Comparison of ENCODE assay signal across 16 cellular contexts in the genomic region with DNA sequence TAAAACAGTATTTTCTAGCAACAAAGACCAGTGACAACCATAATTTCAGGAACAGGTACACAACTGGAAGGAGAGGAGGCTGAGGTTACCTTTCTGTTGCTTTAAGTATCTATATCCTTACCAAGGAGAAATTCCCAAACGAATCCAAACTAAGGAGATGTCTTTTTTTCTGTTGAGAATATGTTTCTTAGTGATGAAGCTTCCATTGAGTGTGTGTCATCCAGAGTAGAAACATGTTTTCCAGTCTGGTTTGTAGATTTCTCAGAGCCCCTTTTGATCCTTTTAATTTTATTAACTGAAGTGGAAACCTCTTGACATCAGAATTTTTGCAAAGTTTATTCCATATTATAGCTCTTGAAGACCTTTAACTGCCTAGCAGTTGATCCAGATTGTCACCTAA.
"Had no signal": no experiment of that assay in that cellular context is flagged by ENCODE, and none has a peak within 500 bp of the region (broad histone marks: within the 10 kb centered on the region; RNA-seq: fewer than 3 reads in every experiment).

No MANE protein-coding gene starts in this region.

- DNase-seq: activated CD4-positive, alpha-beta T cell treated with anti-CD3 and anti-CD28 coated beads, Interleukin-2, amount 50 U/mL, for 48 hours; activated gamma-delta T cell treated with Interleukin-2 at 50 U/mL for 16 hours; activated T-cell treated with anti-CD3 and anti-CD28 coated beads for 4 hours; effector CD8-positive, alpha-beta T cell; glutamatergic neuron; hypothalamus; occipital lobe; retina; stimulated activated naive CD8-positive, alpha-beta T cell treated with anti-CD3 and anti-CD28 coated beads, Interleukin-15, Interleukin-2, amounts not matched to agents 100 U/mL and 50 U/mL, for 24 hours; transverse colon had no signal

- H3K4me1 ChIP-seq: foreskin keratinocyte, transverse colon, vagina had no signal

- H3K9me3 ChIP-seq: transverse colon, vagina had no signal

- ATAC-seq: activated naive CD4-positive, alpha-beta T cell treated with anti-CD3 and anti-CD28 coated beads, Interleukin-2, amount 50 U/mL, for 72 hours; esophagus mucosa; foreskin keratinocyte; left lobe of liver; stimulated activated naive CD8-positive, alpha-beta T cell treated with anti-CD3 and anti-CD28 coated beads, Interleukin-15, Interleukin-2, amounts not matched to agents 100 U/mL and 50 U/mL, for 24 hours had no signal

- H3K27me3 ChIP-seq: foreskin keratinocyte, transverse colon, vagina had no signal

- H3K27ac ChIP-seq: foreskin keratinocyte, transverse colon, vagina had no signal

- H3K4me3 ChIP-seq: lung, transverse colon, vagina had no signal

- H3K36me3 ChIP-seq: transverse colon, vagina had no signal
